In genomic region chr21:33940846-33941245, GRCh38 we compare ENCODE assay signal across 15 cellular contexts. TPM values are rescaled to one million over a fixed set of nuclear protein-coding genes. Genes with fewer than 3 reads are reported as not detected.
DNase-seq lines count a peak whose midpoint lies in the region; ATAC-seq and TF ChIP-seq lines count a peak whose summit lies in the region.
"Had no signal": no experiment of that assay in that cellular context is flagged by ENCODE, and none has a peak within 500 bp of the region (broad histone marks: within the 10 kb centered on the region; RNA-seq: fewer than 3 reads in every experiment).

No MANE protein-coding gene starts in this region.

- H3K4me1 ChIP-seq in esophagus squamous epithelium, result peaks cover 3 to 44% (median 22%) of the 10 kb centered on the region in 3 donors
- H3K4me1 ChIP-seq in rectal smooth muscle tissue (ENCODE audit: control insufficient read depth, insufficient read depth, low read length), result peaks cover 21% of the 10 kb centered on the region
- H3K4me1 ChIP-seq: testis had no signal

- no peak for TF ChIP-seq CTCF in esophagus squamous epithelium (IDR thresholded peaks at IDR 0.05)

- H3K9me3 ChIP-seq in esophagus squamous epithelium, result no peaks in the 10 kb centered on the region
- H3K9me3 ChIP-seq: testis had no signal

- CTCF ChIA-PET in T-cell (lab: Charles Lee), result interaction anchor here in 1 of 2 donors (0.7 kb wide), 1 partner anchor 678 kb away, joined by 3 read pairs; no protein-coding TSS in a partner anchor

- no peaks in the 10 kb centered on the region for H3K27me3 Mint-ChIP-seq in T-cell

- WGBS in esophagus squamous epithelium, 2 donors, result 56 to 74% methylated on average over 6 of the region's 6 CpGs

- DNase-seq in EH (ENCODE audit: low read depth) (peak; percentile 70), T-cell (no peak), esophagus squamous epithelium (lab: John Stamatoyannopoulos, UW) (no peak), 8988T (no peak)
- DNase-seq in activated naive CD4-positive, alpha-beta T cell treated with anti-CD3 and anti-CD28 coated beads, Interleukin-2, amount 50 U/mL, for 72 hours (ENCODE audit: low spot score in 2 of 2), result no peak
- DNase-seq: activated gamma-delta T cell treated with Interleukin-2 at 50 U/mL for 16 hours; DMS79; NCI-H2029 treated with DMSO at 0.1 percent for 48 hours; nephron progenitor cell; PC-3; stimulated activated CD4-positive, alpha-beta T cell treated with anti-CD3 and anti-CD28 coated beads, Interleukin-4, amount 100 ng/mL, for 4 hours; testis; WERI-Rb-1 had no signal

- H3K9ac ChIP-seq in rectal smooth muscle tissue (ENCODE audit: low read length), result no peak overlapping the region

- ATAC-seq in T-cell (replicated peaks in 1 of 4) (no peak), HG03097 (IDR thresholded peaks at IDR 0.05; ENCODE audit: low FRiP score, unreplicated experiment) (no peak)
- ATAC-seq in activated naive CD4-positive, alpha-beta T cell treated with anti-CD3 and anti-CD28 coated beads, Interleukin-2, amount 50 U/mL, for 72 hours, result no peak
- ATAC-seq: PC-3 had no signal

- peaks cover 0 to 10% (median 8%) of the 10 kb centered on the region in 3 donors for H3K9me3 Mint-ChIP-seq in T-cell
- peaks cover 5 to 7% of the 10 kb centered on the region in 2 donors for H3K9me3 Mint-ChIP-seq in activated naive CD4-positive, alpha-beta T cell treated with anti-CD3 and anti-CD28 coated beads, Interleukin-2, amount 50 U/mL, for 72 hours

- H3K27ac ChIP-seq in esophagus squamous epithelium, result peak overlapping the region in 3 of 4 donors; percentile 19 to 63 (median 61)
- peak overlapping the region; percentile 73 for H3K27ac ChIP-seq in rectal smooth muscle tissue (ENCODE audit: low read depth, low read length)
- H3K27ac ChIP-seq: testis, WERI-Rb-1 had no signal

- H3K36me3 Mint-ChIP-seq in T-cell, result peaks cover 53% of the 10 kb centered on the region
- peaks cover 17 to 48% of the 10 kb centered on the region in 2 donors for H3K36me3 Mint-ChIP-seq in activated naive CD4-positive, alpha-beta T cell treated with anti-CD3 and anti-CD28 coated beads, Interleukin-2, amount 50 U/mL, for 72 hours

- no peak for TF ChIP-seq POLR2A in esophagus squamous epithelium (IDR thresholded peaks at IDR 0.05)

- intact Hi-C loops in esophagus squamous epithelium (cut with DNase I), result loop anchor here (10.0 kb wide), 2 partner anchors 134 to 264 kb away; partner anchors contain the start of genes MRPS6 and SLC5A3

- peak overlapping the region in 2 of 3 donors; percentile 5 to 14 for H3K4me3 Mint-ChIP-seq in T-cell
- H3K4me3 Mint-ChIP-seq: nephron progenitor cell had no signal

- H3K36me3 ChIP-seq in esophagus squamous epithelium (no peaks in the 10 kb centered on the region), rectal smooth muscle tissue (ENCODE audit: control insufficient read depth, insufficient read depth, low read length) (no peaks in the 10 kb centered on the region)
- H3K36me3 ChIP-seq: WERI-Rb-1 had no signal

- H3K27me3 ChIP-seq in esophagus squamous epithelium (no peaks in the 10 kb centered on the region), rectal smooth muscle tissue (ENCODE audit: control insufficient read depth, insufficient read depth, low read length) (no peaks in the 10 kb centered on the region)
- H3K27me3 ChIP-seq: testis had no signal

- H3K27ac Mint-ChIP-seq in T-cell, result peak overlapping the region; percentile 86 to 87
- peak overlapping the region in 1 of 2 donors; percentile 97 for H3K27ac Mint-ChIP-seq in activated naive CD4-positive, alpha-beta T cell treated with anti-CD3 and anti-CD28 coated beads, Interleukin-2, amount 50 U/mL, for 72 hours

- POLR2A ChIA-PET in T-cell (lab: Charles Lee), result interaction anchor here in 1 of 2 donors (0.6 kb wide), 1 partner anchor 9 kb away, joined by 3 read pairs; no protein-coding TSS in a partner anchor

- H3K4me3 ChIP-seq in esophagus squamous epithelium, result no peak overlapping the region
- no peak overlapping the region for H3K4me3 ChIP-seq in rectal smooth muscle tissue (ENCODE audit: low read length)
- H3K4me3 ChIP-seq: testis had no signal

- peaks cover 71 to 82% (median 78%) of the 10 kb centered on the region in 3 donors for H3K4me1 Mint-ChIP-seq in T-cell

RNA-seq across cellular contexts. Expression of gene ATP5PO, which starts 25.2 kb away (rescaled TPM):
- total RNA-seq in T-cell, result 100 to 1,000 TPM; 125 to 138 (median 137) TPM
- total RNA-seq in esophagus squamous epithelium, result 100 to 1,000 TPM; 184 to 354 (median 297) TPM
- total RNA-seq in activated naive CD4-positive, alpha-beta T cell treated with anti-CD3 and anti-CD28 coated beads, Interleukin-2, amount 50 U/mL, for 72 hours, result 100 to 1,000 TPM; 208 to 242 TPM
